ENCODE assay signal across 1 cellular context in the genomic region with DNA sequence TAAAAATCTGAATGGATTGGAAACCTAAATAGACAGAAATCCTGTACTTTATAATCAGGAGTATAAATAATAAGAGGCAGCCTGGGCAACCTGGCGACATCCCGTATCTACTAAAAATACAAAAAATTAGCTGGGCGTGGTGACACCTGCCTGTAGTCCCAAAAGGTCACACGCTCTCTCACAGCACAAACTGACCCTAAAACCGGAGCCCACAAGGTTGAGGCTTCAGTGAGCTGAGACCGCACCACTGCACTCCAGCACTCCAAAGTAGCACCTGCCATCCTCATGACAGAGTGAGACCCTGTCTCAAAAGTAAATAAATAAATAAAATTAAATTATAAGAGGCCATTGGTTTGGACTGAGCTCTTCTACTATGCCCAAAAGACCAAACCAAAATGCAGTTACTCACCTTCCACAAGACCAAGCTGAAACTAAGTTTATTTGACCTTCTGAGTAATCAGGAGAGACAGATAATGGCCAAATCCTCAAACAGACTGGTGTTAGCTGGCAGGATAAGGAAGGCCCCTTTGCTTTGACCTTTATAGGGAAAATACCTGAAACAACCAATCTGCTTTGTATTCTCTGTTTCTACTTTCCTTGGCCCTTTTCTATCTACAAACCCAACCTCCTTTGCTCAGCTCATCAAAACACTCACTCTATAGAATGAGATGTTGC.
A peak's percentile ranks its signal among the peaks of the same experiment; 100 is the strongest.
TF ChIP-seq lines count a peak whose summit lies in the region.

No MANE protein-coding gene starts in this region.

TF ChIP-seq in GM12878, 131 proteins besides CTCF, POLR2A, EP300 and RAD21 (continued from another document and continues in another):
- TF ChIP-seq, protein P1, sequence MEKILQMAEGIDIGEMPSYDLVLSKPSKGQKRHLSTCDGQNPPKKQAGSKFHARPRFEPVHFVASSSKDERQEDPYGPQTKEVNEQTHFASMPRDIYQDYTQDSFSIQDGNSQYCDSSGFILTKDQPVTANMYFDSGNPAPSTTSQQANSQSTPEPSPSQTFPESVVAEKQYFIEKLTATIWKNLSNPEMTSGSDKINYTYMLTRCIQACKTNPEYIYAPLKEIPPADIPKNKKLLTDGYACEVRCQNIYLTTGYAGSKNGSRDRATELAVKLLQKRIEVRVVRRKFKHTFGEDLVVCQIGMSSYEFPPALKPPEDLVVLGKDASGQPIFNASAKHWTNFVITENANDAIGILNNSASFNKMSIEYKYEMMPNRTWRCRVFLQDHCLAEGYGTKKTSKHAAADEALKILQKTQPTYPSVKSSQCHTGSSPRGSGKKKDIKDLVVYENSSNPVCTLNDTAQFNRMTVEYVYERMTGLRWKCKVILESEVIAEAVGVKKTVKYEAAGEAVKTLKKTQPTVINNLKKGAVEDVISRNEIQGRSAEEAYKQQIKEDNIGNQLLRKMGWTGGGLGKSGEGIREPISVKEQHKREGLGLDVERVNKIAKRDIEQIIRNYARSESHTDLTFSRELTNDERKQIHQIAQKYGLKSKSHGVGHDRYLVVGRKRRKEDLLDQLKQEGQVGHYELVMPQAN (conservative IDR thresholded peaks at IDR 0.05) = no peak
- no peak for TF ChIP-seq EGR1 (IDR thresholded peaks at IDR 0.05; ENCODE audit: borderline replicate concordance in 1 of 2, low read depth in 2 of 2, low read length in 2 of 2)
- TF ChIP-seq KDM1A (IDR thresholded peaks at IDR 0.05; ENCODE audit: borderline replicate concordance) = no peak
- no peak for TF ChIP-seq ZNF274 (IDR thresholded peaks at IDR 0.05; ENCODE audit: insufficient read depth, insufficient read length)
- no peak for TF ChIP-seq PML (IDR thresholded peaks at IDR 0.05; ENCODE audit: low read length)
- TF ChIP-seq, protein P2, sequence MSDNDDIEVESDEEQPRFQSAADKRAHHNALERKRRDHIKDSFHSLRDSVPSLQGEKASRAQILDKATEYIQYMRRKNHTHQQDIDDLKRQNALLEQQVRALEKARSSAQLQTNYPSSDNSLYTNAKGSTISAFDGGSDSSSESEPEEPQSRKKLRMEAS (IDR thresholded peaks at IDR 0.05; ENCODE audit: low read depth, low read length) = no peak
- TF ChIP-seq, protein P3, sequence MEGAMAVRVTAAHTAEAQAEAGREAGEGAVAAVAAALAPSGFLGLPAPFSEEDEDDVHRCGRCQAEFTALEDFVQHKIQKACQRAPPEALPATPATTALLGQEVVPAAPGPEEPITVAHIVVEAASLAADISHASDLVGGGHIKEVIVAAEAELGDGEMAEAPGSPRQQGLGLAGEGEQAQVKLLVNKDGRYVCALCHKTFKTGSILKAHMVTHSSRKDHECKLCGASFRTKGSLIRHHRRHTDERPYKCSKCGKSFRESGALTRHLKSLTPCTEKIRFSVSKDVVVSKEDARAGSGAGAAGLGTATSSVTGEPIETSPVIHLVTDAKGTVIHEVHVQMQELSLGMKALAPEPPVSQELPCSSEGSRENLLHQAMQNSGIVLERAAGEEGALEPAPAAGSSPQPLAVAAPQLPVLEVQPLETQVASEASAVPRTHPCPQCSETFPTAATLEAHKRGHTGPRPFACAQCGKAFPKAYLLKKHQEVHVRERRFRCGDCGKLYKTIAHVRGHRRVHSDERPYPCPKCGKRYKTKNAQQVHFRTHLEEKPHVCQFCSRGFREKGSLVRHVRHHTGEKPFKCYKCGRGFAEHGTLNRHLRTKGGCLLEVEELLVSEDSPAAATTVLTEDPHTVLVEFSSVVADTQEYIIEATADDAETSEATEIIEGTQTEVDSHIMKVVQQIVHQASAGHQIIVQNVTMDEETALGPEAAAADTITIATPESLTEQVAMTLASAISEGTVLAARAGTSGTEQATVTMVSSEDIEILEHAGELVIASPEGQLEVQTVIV (IDR thresholded peaks at IDR 0.05; ENCODE audit: borderline replicate concordance, partially characterized antibody) = no peak
- no peak for TF ChIP-seq SMARCA5 (IDR thresholded peaks at IDR 0.05)
- TF ChIP-seq, protein P4, sequence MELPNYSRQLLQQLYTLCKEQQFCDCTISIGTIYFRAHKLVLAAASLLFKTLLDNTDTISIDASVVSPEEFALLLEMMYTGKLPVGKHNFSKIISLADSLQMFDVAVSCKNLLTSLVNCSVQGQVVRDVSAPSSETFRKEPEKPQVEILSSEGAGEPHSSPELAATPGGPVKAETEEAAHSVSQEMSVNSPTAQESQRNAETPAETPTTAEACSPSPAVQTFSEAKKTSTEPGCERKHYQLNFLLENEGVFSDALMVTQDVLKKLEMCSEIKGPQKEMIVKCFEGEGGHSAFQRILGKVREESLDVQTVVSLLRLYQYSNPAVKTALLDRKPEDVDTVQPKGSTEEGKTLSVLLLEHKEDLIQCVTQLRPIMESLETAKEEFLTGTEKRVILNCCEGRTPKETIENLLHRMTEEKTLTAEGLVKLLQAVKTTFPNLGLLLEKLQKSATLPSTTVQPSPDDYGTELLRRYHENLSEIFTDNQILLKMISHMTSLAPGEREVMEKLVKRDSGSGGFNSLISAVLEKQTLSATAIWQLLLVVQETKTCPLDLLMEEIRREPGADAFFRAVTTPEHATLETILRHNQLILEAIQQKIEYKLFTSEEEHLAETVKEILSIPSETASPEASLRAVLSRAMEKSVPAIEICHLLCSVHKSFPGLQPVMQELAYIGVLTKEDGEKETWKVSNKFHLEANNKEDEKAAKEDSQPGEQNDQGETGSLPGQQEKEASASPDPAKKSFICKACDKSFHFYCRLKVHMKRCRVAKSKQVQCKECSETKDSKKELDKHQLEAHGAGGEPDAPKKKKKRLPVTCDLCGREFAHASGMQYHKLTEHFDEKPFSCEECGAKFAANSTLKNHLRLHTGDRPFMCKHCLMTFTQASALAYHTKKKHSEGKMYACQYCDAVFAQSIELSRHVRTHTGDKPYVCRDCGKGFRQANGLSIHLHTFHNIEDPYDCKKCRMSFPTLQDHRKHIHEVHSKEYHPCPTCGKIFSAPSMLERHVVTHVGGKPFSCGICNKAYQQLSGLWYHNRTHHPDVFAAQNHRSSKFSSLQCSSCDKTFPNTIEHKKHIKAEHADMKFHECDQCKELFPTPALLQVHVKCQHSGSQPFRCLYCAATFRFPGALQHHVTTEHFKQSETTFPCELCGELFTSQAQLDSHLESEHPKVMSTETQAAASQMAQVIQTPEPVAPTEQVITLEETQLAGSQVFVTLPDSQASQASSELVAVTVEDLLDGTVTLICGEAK (IDR thresholded peaks at IDR 0.05; ENCODE audit: borderline replicate concordance) = no peak
- TF ChIP-seq, protein P5, sequence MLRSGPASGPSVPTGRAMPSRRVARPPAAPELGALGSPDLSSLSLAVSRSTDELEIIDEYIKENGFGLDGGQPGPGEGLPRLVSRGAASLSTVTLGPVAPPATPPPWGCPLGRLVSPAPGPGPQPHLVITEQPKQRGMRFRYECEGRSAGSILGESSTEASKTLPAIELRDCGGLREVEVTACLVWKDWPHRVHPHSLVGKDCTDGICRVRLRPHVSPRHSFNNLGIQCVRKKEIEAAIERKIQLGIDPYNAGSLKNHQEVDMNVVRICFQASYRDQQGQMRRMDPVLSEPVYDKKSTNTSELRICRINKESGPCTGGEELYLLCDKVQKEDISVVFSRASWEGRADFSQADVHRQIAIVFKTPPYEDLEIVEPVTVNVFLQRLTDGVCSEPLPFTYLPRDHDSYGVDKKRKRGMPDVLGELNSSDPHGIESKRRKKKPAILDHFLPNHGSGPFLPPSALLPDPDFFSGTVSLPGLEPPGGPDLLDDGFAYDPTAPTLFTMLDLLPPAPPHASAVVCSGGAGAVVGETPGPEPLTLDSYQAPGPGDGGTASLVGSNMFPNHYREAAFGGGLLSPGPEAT (IDR thresholded peaks at IDR 0.05; ENCODE audit: low read depth) = peak; percentile 67; the same call in 1 of the 2 replicates
- no peak for TF ChIP-seq GABPA (IDR thresholded peaks at IDR 0.05; ENCODE audit: low read depth)
- TF ChIP-seq, protein P6, sequence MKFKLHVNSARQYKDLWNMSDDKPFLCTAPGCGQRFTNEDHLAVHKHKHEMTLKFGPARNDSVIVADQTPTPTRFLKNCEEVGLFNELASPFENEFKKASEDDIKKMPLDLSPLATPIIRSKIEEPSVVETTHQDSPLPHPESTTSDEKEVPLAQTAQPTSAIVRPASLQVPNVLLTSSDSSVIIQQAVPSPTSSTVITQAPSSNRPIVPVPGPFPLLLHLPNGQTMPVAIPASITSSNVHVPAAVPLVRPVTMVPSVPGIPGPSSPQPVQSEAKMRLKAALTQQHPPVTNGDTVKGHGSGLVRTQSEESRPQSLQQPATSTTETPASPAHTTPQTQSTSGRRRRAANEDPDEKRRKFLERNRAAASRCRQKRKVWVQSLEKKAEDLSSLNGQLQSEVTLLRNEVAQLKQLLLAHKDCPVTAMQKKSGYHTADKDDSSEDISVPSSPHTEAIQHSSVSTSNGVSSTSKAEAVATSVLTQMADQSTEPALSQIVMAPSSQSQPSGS (IDR thresholded peaks at IDR 0.05; ENCODE audit: low read length) = no peak
- no peak for TF ChIP-seq TCF3 (IDR thresholded peaks at IDR 0.05; ENCODE audit: borderline replicate concordance, insufficient read depth, low read depth, low read length)
- TF ChIP-seq, protein P7, sequence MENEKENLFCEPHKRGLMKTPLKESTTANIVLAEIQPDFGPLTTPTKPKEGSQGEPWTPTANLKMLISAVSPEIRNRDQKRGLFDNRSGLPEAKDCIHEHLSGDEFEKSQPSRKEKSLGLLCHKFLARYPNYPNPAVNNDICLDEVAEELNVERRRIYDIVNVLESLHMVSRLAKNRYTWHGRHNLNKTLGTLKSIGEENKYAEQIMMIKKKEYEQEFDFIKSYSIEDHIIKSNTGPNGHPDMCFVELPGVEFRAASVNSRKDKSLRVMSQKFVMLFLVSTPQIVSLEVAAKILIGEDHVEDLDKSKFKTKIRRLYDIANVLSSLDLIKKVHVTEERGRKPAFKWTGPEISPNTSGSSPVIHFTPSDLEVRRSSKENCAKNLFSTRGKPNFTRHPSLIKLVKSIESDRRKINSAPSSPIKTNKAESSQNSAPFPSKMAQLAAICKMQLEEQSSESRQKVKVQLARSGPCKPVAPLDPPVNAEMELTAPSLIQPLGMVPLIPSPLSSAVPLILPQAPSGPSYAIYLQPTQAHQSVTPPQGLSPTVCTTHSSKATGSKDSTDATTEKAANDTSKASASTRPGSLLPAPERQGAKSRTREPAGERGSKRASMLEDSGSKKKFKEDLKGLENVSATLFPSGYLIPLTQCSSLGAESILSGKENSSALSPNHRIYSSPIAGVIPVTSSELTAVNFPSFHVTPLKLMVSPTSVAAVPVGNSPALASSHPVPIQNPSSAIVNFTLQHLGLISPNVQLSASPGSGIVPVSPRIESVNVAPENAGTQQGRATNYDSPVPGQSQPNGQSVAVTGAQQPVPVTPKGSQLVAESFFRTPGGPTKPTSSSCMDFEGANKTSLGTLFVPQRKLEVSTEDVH (IDR thresholded peaks at IDR 0.05; ENCODE audit: low read depth, partially characterized antibody) = no peak
- TF ChIP-seq ZBED1 (IDR thresholded peaks at IDR 0.05; ENCODE audit: borderline replicate concordance) = no peak
- peak; percentile 84 for TF ChIP-seq NR2F1 (conservative IDR thresholded peaks at IDR 0.05)
- TF ChIP-seq CEBPB (IDR thresholded peaks at IDR 0.05; ENCODE audit: borderline replicate concordance in 1 of 2, low read depth in 2 of 2, low read length in 2 of 2) = no peak
- TF ChIP-seq MEF2B (IDR thresholded peaks at IDR 0.05; ENCODE audit: partially characterized antibody, poor library complexity, severe bottlenecking) = peak; percentile 22
- no peak for TF ChIP-seq RB1 (IDR thresholded peaks at IDR 0.05; ENCODE audit: borderline replicate concordance)
- no peak for TF ChIP-seq SIN3A (IDR thresholded peaks at IDR 0.05; ENCODE audit: low read depth, low read length)
- TF ChIP-seq, protein P8, sequence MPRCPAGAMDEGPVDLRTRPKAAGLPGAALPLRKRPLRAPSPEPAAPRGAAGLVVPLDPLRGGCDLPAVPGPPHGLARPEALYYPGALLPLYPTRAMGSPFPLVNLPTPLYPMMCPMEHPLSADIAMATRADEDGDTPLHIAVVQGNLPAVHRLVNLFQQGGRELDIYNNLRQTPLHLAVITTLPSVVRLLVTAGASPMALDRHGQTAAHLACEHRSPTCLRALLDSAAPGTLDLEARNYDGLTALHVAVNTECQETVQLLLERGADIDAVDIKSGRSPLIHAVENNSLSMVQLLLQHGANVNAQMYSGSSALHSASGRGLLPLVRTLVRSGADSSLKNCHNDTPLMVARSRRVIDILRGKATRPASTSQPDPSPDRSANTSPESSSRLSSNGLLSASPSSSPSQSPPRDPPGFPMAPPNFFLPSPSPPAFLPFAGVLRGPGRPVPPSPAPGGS (IDR thresholded peaks at IDR 0.05; ENCODE audit: borderline replicate concordance, insufficient read depth, low read depth, low read length, poor library complexity, severe bottlenecking) = no peak
- TF ChIP-seq HDGF (IDR thresholded peaks at IDR 0.05) = no peak
- TF ChIP-seq SUPT20H (IDR thresholded peaks at IDR 0.05; ENCODE audit: borderline replicate concordance, control insufficient read depth, low read depth, low read length) = no peak
- TF ChIP-seq CHD4 (IDR thresholded peaks at IDR 0.05) = no peak
- no peak for TF ChIP-seq JUNB (IDR thresholded peaks at IDR 0.05)
- TF ChIP-seq ZSCAN29 (IDR thresholded peaks at IDR 0.05) = no peak
- TF ChIP-seq HDAC2 (IDR thresholded peaks at IDR 0.05) = no peak
- TF ChIP-seq, protein P9, sequence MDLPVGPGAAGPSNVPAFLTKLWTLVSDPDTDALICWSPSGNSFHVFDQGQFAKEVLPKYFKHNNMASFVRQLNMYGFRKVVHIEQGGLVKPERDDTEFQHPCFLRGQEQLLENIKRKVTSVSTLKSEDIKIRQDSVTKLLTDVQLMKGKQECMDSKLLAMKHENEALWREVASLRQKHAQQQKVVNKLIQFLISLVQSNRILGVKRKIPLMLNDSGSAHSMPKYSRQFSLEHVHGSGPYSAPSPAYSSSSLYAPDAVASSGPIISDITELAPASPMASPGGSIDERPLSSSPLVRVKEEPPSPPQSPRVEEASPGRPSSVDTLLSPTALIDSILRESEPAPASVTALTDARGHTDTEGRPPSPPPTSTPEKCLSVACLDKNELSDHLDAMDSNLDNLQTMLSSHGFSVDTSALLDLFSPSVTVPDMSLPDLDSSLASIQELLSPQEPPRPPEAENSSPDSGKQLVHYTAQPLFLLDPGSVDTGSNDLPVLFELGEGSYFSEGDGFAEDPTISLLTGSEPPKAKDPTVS (IDR thresholded peaks at IDR 0.05; ENCODE audit: low read depth, low read length) = no peak
- TF ChIP-seq, protein P10, sequence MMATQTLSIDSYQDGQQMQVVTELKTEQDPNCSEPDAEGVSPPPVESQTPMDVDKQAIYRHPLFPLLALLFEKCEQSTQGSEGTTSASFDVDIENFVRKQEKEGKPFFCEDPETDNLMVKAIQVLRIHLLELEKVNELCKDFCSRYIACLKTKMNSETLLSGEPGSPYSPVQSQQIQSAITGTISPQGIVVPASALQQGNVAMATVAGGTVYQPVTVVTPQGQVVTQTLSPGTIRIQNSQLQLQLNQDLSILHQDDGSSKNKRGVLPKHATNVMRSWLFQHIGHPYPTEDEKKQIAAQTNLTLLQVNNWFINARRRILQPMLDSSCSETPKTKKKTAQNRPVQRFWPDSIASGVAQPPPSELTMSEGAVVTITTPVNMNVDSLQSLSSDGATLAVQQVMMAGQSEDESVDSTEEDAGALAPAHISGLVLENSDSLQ (IDR thresholded peaks at IDR 0.05) = 0 out of 2 replicates have a peak, but pooled peaks have one; percentile 3
- TF ChIP-seq ATF7 (IDR thresholded peaks at IDR 0.05; ENCODE audit: low read depth) = peak; percentile 35; the same call in 1 of the 2 replicates
- TF ChIP-seq BHLHE40 (IDR thresholded peaks at IDR 0.05; ENCODE audit: borderline replicate concordance in 1 of 2, low read depth in 2 of 2, low read length in 1 of 2) = no peak
- TF ChIP-seq NFIC (IDR thresholded peaks at IDR 0.05; ENCODE audit: low read depth, low read length) = no peak
- TF ChIP-seq CREM (IDR thresholded peaks at IDR 0.05; ENCODE audit: low read depth) = no peak
- no peak for TF ChIP-seq RELA (IDR thresholded peaks at IDR 0.05; ENCODE audit: borderline replicate concordance, partially characterized antibody)
